1 cellular context compared by ENCODE assay signal in genomic region chr17:4728124-4728523, GRCh38.
A peak's percentile ranks its signal among the peaks of the same experiment; 100 is the strongest.
TF ChIP-seq lines count a peak whose summit lies in the region.

No MANE protein-coding gene starts in this region.

TF ChIP-seq in HepG2, 621 proteins besides CTCF, POLR2A, EP300 and RAD21:
- TF ChIP-seq CEBPB (IDR thresholded peaks at IDR 0.05; ENCODE audit: borderline replicate concordance, low read depth, low read length), result peak; percentile 21; the same call in 1 of the 2 replicates
- TF ChIP-seq ARHGAP35 (CRISPR knock-in tag; IDR thresholded peaks at IDR 0.05; ENCODE audit: borderline replicate concordance), result no peak
- TF ChIP-seq, protein P1, sequence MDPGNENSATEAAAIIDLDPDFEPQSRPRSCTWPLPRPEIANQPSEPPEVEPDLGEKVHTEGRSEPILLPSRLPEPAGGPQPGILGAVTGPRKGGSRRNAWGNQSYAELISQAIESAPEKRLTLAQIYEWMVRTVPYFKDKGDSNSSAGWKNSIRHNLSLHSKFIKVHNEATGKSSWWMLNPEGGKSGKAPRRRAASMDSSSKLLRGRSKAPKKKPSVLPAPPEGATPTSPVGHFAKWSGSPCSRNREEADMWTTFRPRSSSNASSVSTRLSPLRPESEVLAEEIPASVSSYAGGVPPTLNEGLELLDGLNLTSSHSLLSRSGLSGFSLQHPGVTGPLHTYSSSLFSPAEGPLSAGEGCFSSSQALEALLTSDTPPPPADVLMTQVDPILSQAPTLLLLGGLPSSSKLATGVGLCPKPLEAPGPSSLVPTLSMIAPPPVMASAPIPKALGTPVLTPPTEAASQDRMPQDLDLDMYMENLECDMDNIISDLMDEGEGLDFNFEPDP (CRISPR knock-in tag; conservative IDR thresholded peaks at IDR 0.05), result no peak
- TF ChIP-seq CEBPG (CRISPR knock-in tag; IDR thresholded peaks at IDR 0.05), result peak; percentile 40; the same call in 1 of the 2 replicates
